ENCODE assay signal across 10 cellular contexts in the genomic region with DNA sequence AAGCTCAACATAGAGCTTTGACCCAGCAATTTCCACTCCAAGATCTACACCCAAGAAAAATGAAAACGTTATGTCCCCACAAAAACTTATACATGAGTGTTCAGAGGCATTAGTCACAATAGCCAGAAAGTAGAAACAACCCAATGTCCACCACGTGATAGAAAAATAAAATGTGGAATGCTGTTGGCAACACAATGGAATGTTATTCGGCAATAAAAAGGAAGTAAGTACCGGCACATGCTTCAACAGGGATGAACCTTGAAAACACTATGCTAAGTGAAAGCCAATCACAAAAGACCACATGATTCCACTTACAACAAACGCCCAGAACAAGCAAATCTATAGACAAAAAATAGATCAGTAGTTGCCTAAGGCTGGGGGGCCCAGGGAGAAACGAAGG. TPM values are rescaled to one million over a fixed set of nuclear protein-coding genes. Genes with fewer than 3 reads are reported as not detected.
DNase-seq lines count a peak whose midpoint lies in the region; ATAC-seq and TF ChIP-seq lines count a peak whose summit lies in the region.
"Had no signal": no experiment of that assay in that cellular context is flagged by ENCODE, and none has a peak within 500 bp of the region (broad histone marks: within the 10 kb centered on the region; RNA-seq: fewer than 3 reads in every experiment).

No MANE protein-coding gene starts in this region.

- H3K4me1 Mint-ChIP-seq in Calu3 (ENCODE audit: low read depth, unreplicated experiment) (peaks cover 28% of the 10 kb centered on the region), chondrocyte (ENCODE audit: low read depth) (peaks cover 57% of the 10 kb centered on the region)

- H3K36me3 ChIP-seq in Karpas-422 (ENCODE audit: insufficient read depth, low read length), result peaks cover 10% of the 10 kb centered on the region; the same call in 1 of the 2 replicates
- peaks cover 2% of the 10 kb centered on the region for H3K36me3 ChIP-seq in BE2C

- CTCF ChIA-PET in Calu3 (lab: Charles Lee), result no interaction called here

- peaks cover 99% of the 10 kb centered on the region for H3K79me2 ChIP-seq in Karpas-422 (ENCODE audit: low read length)

- H3K36me3 Mint-ChIP-seq in Calu3 (ENCODE audit: insufficient read depth, unreplicated experiment) (peaks cover 22% of the 10 kb centered on the region), chondrocyte (ENCODE audit: low read depth) (no peaks in the 10 kb centered on the region)

- H3K4me1 ChIP-seq in Karpas-422 (ENCODE audit: low read length), result peaks cover 85% of the 10 kb centered on the region
- H3K4me1 ChIP-seq in BE2C, result no peaks in the 10 kb centered on the region

- H3K27ac Mint-ChIP-seq in Calu3 (ENCODE audit: unreplicated experiment) (peak overlapping the region; percentile 44), chondrocyte (ENCODE audit: unreplicated experiment) (peak overlapping the region; percentile 78)

- H3K27ac ChIP-seq in Karpas-422 (ENCODE audit: low read length), result peak overlapping the region; percentile 79
- H3K27ac ChIP-seq: VCaP had no signal

- no peak overlapping the region for H2AFZ ChIP-seq in Karpas-422 (ENCODE audit: low read length)

- no peak for TF ChIP-seq CTCF in Calu3 (IDR thresholded peaks at IDR 0.05; ENCODE audit: unreplicated experiment)
- no peak for TF ChIP-seq CTCF in chondrocyte (IDR thresholded peaks at IDR 0.05)
- no peak for TF ChIP-seq CTCF in BE2C (IDR thresholded peaks at IDR 0.05; ENCODE audit: low read depth, low read length)

- no peak overlapping the region for H3K9ac ChIP-seq in Karpas-422 (ENCODE audit: low read length)

- peak overlapping the region; percentile 50 for H3K4me3 Mint-ChIP-seq in Calu3 (ENCODE audit: low read depth, unreplicated experiment)
- peak overlapping the region; percentile 3 for H3K4me3 Mint-ChIP-seq in chondrocyte (ENCODE audit: unreplicated experiment)

- no TSS peak for BruUV-seq in Calu3 (replicated peaks; lab: Mats Ljungman, UMichigan)

- no peak for ATAC-seq in GM19467 (IDR thresholded peaks at IDR 0.05; ENCODE audit: unreplicated experiment)

- no peaks in the 10 kb centered on the region for H3K27me3 Mint-ChIP-seq in Calu3 (ENCODE audit: unreplicated experiment)
- H3K27me3 Mint-ChIP-seq in chondrocyte (ENCODE audit: low read depth), result no peaks in the 10 kb centered on the region

- DNase-seq in Calu3 (no peak), Karpas-422 (no peak), chondrocyte (ENCODE audit: low spot score) (no peak), non-pigmented ciliary epithelial cell (ENCODE audit: low read depth) (peak; percentile 73), NCI-H1417 treated with DMSO at 0.1 percent for 48 hours (lab: John Stamatoyannopoulos, UW) (no peak), BE2C (no peak), NCI-H510A treated with DMSO at 0.1 percent for 48 hours (lab: John Stamatoyannopoulos, UW) (no peak)
- DNase-seq: NCI-H1694 treated with DMSO at 0.1 percent for 48 hours had no signal

- intact Hi-C loops in Calu3 (cut with micrococcal nuclease; ENCODE audit: unreplicated experiment), result no loop called here

- no peaks in the 10 kb centered on the region for H3K9me2 ChIP-seq in Karpas-422 (replicated peaks; ENCODE audit: insufficient read depth, low read length)

- no peaks in the 10 kb centered on the region for H3K9me3 Mint-ChIP-seq in Calu3 (ENCODE audit: low read depth, unreplicated experiment)
- H3K9me3 Mint-ChIP-seq in chondrocyte (ENCODE audit: low read depth), result peaks cover 3% of the 10 kb centered on the region

- no peaks in the 10 kb centered on the region for H3K9me3 ChIP-seq in Karpas-422 (ENCODE audit: low read length)
- H3K9me3 ChIP-seq in BE2C, result no peaks in the 10 kb centered on the region

- peak overlapping the region; percentile 27; the same call in 1 of the 2 replicates for H3K4me3 ChIP-seq in Karpas-422 (ENCODE audit: low read length)
- H3K4me3 ChIP-seq in BE2C (ENCODE audit: low read depth, low read length), result no peak overlapping the region

- H3K27me3 ChIP-seq in Karpas-422 (ENCODE audit: low read length), result no peaks in the 10 kb centered on the region
- no peaks in the 10 kb centered on the region for H3K27me3 ChIP-seq in BE2C

- peaks cover 33% of the 10 kb centered on the region for H4K20me1 ChIP-seq in Karpas-422 (ENCODE audit: insufficient read depth, low read depth, low read length)

- peak overlapping the region; percentile 53 for H3K4me2 ChIP-seq in Karpas-422 (ENCODE audit: low read depth, low read length, poor library complexity, severe bottlenecking)

RNA-seq across cellular contexts. Expression of gene UBQLN1, which starts 6.0 kb away (rescaled TPM):
- total RNA-seq in Calu3 (2022) (108 and 121 TPM in 2 replicates), chondrocyte (83.4 to 89.6 TPM (median 85.8 TPM) in 3 replicates)
- total RNA-seq in Karpas-422 (2014; rRNA removed; shearing (Covaris generic); ENCODE audit: low replicate concordance), result 75.9 and 118 TPM in 2 replicates
- polyA plus RNA-seq in BE2C (2012; ENCODE audit: insufficient read depth, insufficient read length, low read depth), result 85.3 TPM
